11 cellular contexts compared by ENCODE assay signal in genomic region chr3:196754215-196754937, GRCh38. TPM values are rescaled to one million over a fixed set of nuclear protein-coding genes. Genes with fewer than 3 reads are reported as not detected.
DNase-seq lines count a peak whose midpoint lies in the region; ATAC-seq and TF ChIP-seq lines count a peak whose summit lies in the region.
"Had no signal": no experiment of that assay in that cellular context is flagged by ENCODE, and none has a peak within 500 bp of the region (broad histone marks: within the 10 kb centered on the region; RNA-seq: fewer than 3 reads in every experiment).

No MANE protein-coding gene starts in this region.

- peaks cover 57% of the 10 kb centered on the region for H3K4me1 Mint-ChIP-seq in CD8-positive, alpha-beta T cell (ENCODE audit: low read depth)

- CTCF ChIA-PET in CD8-positive, alpha-beta T cell (lab: Charles Lee): no interaction called here

- H3K4me1 ChIP-seq in CD8-positive, alpha-beta T cell (ENCODE audit: insufficient read depth, low read length): peaks cover 7% of the 10 kb centered on the region
- no peaks in the 10 kb centered on the region for H3K4me1 ChIP-seq in breast epithelium
- H3K4me1 ChIP-seq in mucosa of stomach (ENCODE audit: control insufficient read depth, insufficient read depth, low read length): peaks cover 11% of the 10 kb centered on the region
- H3K4me1 ChIP-seq in adrenal gland (replicated peaks in 1 of 2): peaks cover 5% of the 10 kb centered on the region in 2 donors
- H3K4me1 ChIP-seq: right atrium auricular region had no signal

- peaks cover 5% of the 10 kb centered on the region for H3K36me3 ChIP-seq in CD8-positive, alpha-beta T cell (ENCODE audit: insufficient read depth, low read length)
- H3K36me3 ChIP-seq in breast epithelium (no peaks in the 10 kb centered on the region), mucosa of stomach (ENCODE audit: control insufficient read depth, insufficient read depth, low read length) (no peaks in the 10 kb centered on the region), adrenal gland (replicated peaks in 1 of 2) (no peaks in the 10 kb centered on the region)

- H3K36me3 Mint-ChIP-seq in CD8-positive, alpha-beta T cell: peaks cover 70% of the 10 kb centered on the region

- no peak for DNase-seq in CD8-positive, alpha-beta T cell
- DNase-seq in LHCN-M2 (ENCODE audit: low read depth) (peak; percentile 19), breast epithelium (ENCODE audit: low spot score in 2 of 2) (no peak), adrenal gland (no peak), pons (ENCODE audit: low spot score) (no peak), SW480 (ENCODE audit: low spot score) (no peak)
- DNase-seq: left ventricle myocardium superior had no signal

- no peak for TF ChIP-seq POLR2A in breast epithelium (IDR thresholded peaks at IDR 0.05)
- TF ChIP-seq POLR2A in adrenal gland (IDR thresholded peaks at IDR 0.05): no peak

- WGBS in adrenal gland, 4 donors: 68 to 77% (median 75%) methylated on average over 8 of the region's 8 CpGs

- no peak overlapping the region for H3K27ac ChIP-seq in CD8-positive, alpha-beta T cell (ENCODE audit: low read depth, low read length)
- H3K27ac ChIP-seq in breast epithelium: peak overlapping the region; percentile 19 to 23
- no peak overlapping the region for H3K27ac ChIP-seq in adrenal gland
- H3K27ac ChIP-seq: right atrium auricular region had no signal

- no peak overlapping the region for H3K4me3 Mint-ChIP-seq in CD8-positive, alpha-beta T cell

- no peak for ATAC-seq in CD8-positive, alpha-beta T cell
- ATAC-seq in HG02870 (IDR thresholded peaks at IDR 0.05; ENCODE audit: unreplicated experiment): no peak
- ATAC-seq: GM12878, left ventricle myocardium superior had no signal

- peaks cover 11% of the 10 kb centered on the region for H3K9me3 Mint-ChIP-seq in CD8-positive, alpha-beta T cell

- peaks cover 6% of the 10 kb centered on the region for H3K9me3 ChIP-seq in CD8-positive, alpha-beta T cell (ENCODE audit: low read length)
- H3K9me3 ChIP-seq in breast epithelium (peaks cover 6 to 8% of the 10 kb centered on the region in 2 donors), mucosa of stomach (ENCODE audit: control insufficient read depth, low read length) (no peaks in the 10 kb centered on the region), adrenal gland (replicated peaks in 1 of 3) (peaks cover 0 to 7% (median 0%) of the 10 kb centered on the region in 3 donors)
- H3K9me3 ChIP-seq: right atrium auricular region had no signal

- no peaks in the 10 kb centered on the region for H3K27me3 ChIP-seq in CD8-positive, alpha-beta T cell (ENCODE audit: insufficient read depth, low read length)
- no peaks in the 10 kb centered on the region for H3K27me3 ChIP-seq in breast epithelium
- H3K27me3 ChIP-seq in mucosa of stomach (ENCODE audit: control insufficient read depth, insufficient read depth, low read length): no peaks in the 10 kb centered on the region
- no peaks in the 10 kb centered on the region for H3K27me3 ChIP-seq in adrenal gland
- H3K27me3 ChIP-seq: right atrium auricular region had no signal

- H3K27me3 Mint-ChIP-seq in CD8-positive, alpha-beta T cell (ENCODE audit: low read depth): no peaks in the 10 kb centered on the region

- no peak for TF ChIP-seq CTCF in CD8-positive, alpha-beta T cell (IDR thresholded peaks at IDR 0.05)
- TF ChIP-seq CTCF in breast epithelium (IDR thresholded peaks at IDR 0.05): no peak
- no peak for TF ChIP-seq CTCF in adrenal gland (IDR thresholded peaks at IDR 0.05)

- peak overlapping the region; percentile 5 for H3K9ac ChIP-seq in mucosa of stomach (ENCODE audit: low read length)

- POLR2A ChIA-PET in CD8-positive, alpha-beta T cell (lab: Charles Lee): interaction anchor here (1.3 kb wide), 1 partner anchor 41 kb away, joined by 4 read pairs; no protein-coding TSS in a partner anchor

- H3K4me3 ChIP-seq in CD8-positive, alpha-beta T cell (ENCODE audit: low read depth, low read length): no peak overlapping the region
- H3K4me3 ChIP-seq in breast epithelium: peak overlapping the region in 1 of 3 donors; percentile 20
- H3K4me3 ChIP-seq in mucosa of stomach (ENCODE audit: low read length): no peak overlapping the region
- no peak overlapping the region for H3K4me3 ChIP-seq in adrenal gland
- H3K4me3 ChIP-seq: GM12878, right atrium auricular region had no signal

- intact Hi-C loops in CD8-positive, alpha-beta T cell (cut with DNase I, micrococcal nuclease): no loop called here
- intact Hi-C loops in breast epithelium (cut with DNase I; ENCODE audit: low total_unique reads) (no loop called here), adrenal gland (cut with DNase I) (no loop called here)

- H3K27ac Mint-ChIP-seq in CD8-positive, alpha-beta T cell: peak overlapping the region; percentile 55

RNA-seq across cellular contexts. Expression of gene PAK2, which starts 14.7 kb away (rescaled TPM):
- 10 to 100 TPM; 29.9 to 30.4 TPM for total RNA-seq in CD8-positive, alpha-beta T cell
- total RNA-seq in LHCN-M2 (2014; rRNA removed) (37.8 and 45.8 TPM in 2 replicates), breast epithelium (10 to 100 TPM; 42.3 to 71.2 (median 50.5) TPM), adrenal gland (10 to 100 TPM; 22.1 to 62.0 (median 53.5) TPM)
- polyA plus RNA-seq in LHCN-M2 (2012): 35.4 TPM
- polyA plus RNA-seq in adrenal gland: 10 to 100 TPM; 15.3 to 43.5 (median 16.3) TPM

RNA-seq across cellular contexts. Expression of gene PIGX, which starts 42.2 kb away (rescaled TPM):
- total RNA-seq in CD8-positive, alpha-beta T cell: 10 to 100 TPM; 12.0 to 12.2 TPM
- total RNA-seq in LHCN-M2 (2014; rRNA removed) (26.4 and 31.9 TPM in 2 replicates), breast epithelium (10 to 100 TPM; 22.5 to 34.4 (median 28.2) TPM), adrenal gland (10 to 100 TPM; 17.7 to 33.9 (median 26.1) TPM)
- 10.0 TPM for polyA plus RNA-seq in LHCN-M2 (2012)
- polyA plus RNA-seq in adrenal gland: 10 to 100 TPM; 10.2 to 30.7 (median 10.8) TPM

RNA-seq across cellular contexts. Expression of gene CEP19, which starts 42.3 kb away (rescaled TPM):
- under 1 TPM; 0.39 to 0.41 TPM for total RNA-seq in CD8-positive, alpha-beta T cell
- total RNA-seq in LHCN-M2 (2014; rRNA removed): 4.4 and 4.5 TPM in 2 replicates
- polyA plus RNA-seq in LHCN-M2 (2012): 1.7 TPM
- total RNA-seq in breast epithelium: 1 to 10 TPM; 2.1 to 2.6 (median 2.5) TPM
- total RNA-seq in adrenal gland: 10 to 100 TPM in 1 of 8 donors, 1 to 10 TPM in 7; 1.2 to 11.5 (median 3.1) TPM
- 1 to 10 TPM in 2 of 3 donors, under 1 TPM in 1; 0.88 to 4.2 (median 2.1) TPM for polyA plus RNA-seq in adrenal gland

Comparison
In these comparisons a context has a peak if more than half of its experiments do, and no peak if none do; other contexts are left out.
1. H3K27ac ChIP-seq: peak in breast epithelium (2 of 2); none in CD8-positive, alpha-beta T cell (single experiment) and adrenal gland (0 of 5).